Comparison of ENCODE assay signal across 8 cellular contexts in genomic region chr15:45185903-45186770, GRCh38. TPM values are rescaled to one million over a fixed set of nuclear protein-coding genes. Genes with fewer than 3 reads are reported as not detected.
DNase-seq lines count a peak whose midpoint lies in the region; ATAC-seq lines count a peak whose summit lies in the region.
"Had no signal": no experiment of that assay in that cellular context is flagged by ENCODE, and none has a peak within 500 bp of the region (broad histone marks: within the 10 kb centered on the region; RNA-seq: fewer than 3 reads in every experiment).

No MANE protein-coding gene starts in this region.

- no peak for ATAC-seq in activated naive CD8-positive, alpha-beta T cell treated with anti-CD3 and anti-CD28 coated beads, Interleukin-2, amount 10 ng/mL, durations not matched to agents 7 days and 5 days (ENCODE audit: low read depth)
- ATAC-seq in stimulated activated naive B cell treated with anti-CD40 and anti-IgM and Interleukin-4, amounts not matched to agents 10 μg/mL and 1 μg/mL and 100 μg/mL, for 72 hours (replicated peaks): no peak
- no peak for ATAC-seq in GM21447 (IDR thresholded peaks at IDR 0.05; ENCODE audit: unreplicated experiment)
- ATAC-seq in HG03045 (IDR thresholded peaks at IDR 0.05; ENCODE audit: unreplicated experiment): no peak
- ATAC-seq: activated naive CD4-positive, alpha-beta T cell treated with anti-CD3 and anti-CD28 coated beads, Interleukin-2, amount 50 U/mL, for 72 hours had no signal

- H3K4me1 ChIP-seq in HAP-1: peaks cover 15% of the 10 kb centered on the region

- no peaks in the 10 kb centered on the region for H3K27me3 ChIP-seq in HAP-1 (ENCODE audit: low read depth)

- H3K36me3 Mint-ChIP-seq in activated naive CD8-positive, alpha-beta T cell treated with anti-CD3 and anti-CD28 coated beads, Interleukin-2, amount 10 ng/mL, durations not matched to agents 7 days and 5 days: no peaks in the 10 kb centered on the region
- H3K36me3 Mint-ChIP-seq in immature natural killer cell: peaks cover 0 to 10% (median 7%) of the 10 kb centered on the region in 3 donors
- peaks cover 12 to 16% of the 10 kb centered on the region in 2 donors for H3K36me3 Mint-ChIP-seq in stimulated activated naive B cell treated with anti-CD40 and anti-IgM and Interleukin-4, amounts not matched to agents 10 μg/mL and 1 μg/mL and 100 μg/mL, for 72 hours
- H3K36me3 Mint-ChIP-seq: activated naive CD4-positive, alpha-beta T cell treated with anti-CD3 and anti-CD28 coated beads, Interleukin-2, amount 50 U/mL, for 72 hours had no signal

- no peaks in the 10 kb centered on the region for H3K36me3 ChIP-seq in HAP-1 (replicated peaks)

- POLR2A ChIA-PET in activated naive CD8-positive, alpha-beta T cell treated with anti-CD3 and anti-CD28 coated beads, Interleukin-2, amount 10 ng/mL, durations not matched to agents 7 days and 5 days (lab: Charles Lee): interaction anchor here (0.9 to 1.5 kb wide), 3 partner anchors 12 to 31 kb away, joined by 3 to 5 read pairs (median 3); no protein-coding TSS in a partner anchor

- H3K27ac Mint-ChIP-seq in activated naive CD8-positive, alpha-beta T cell treated with anti-CD3 and anti-CD28 coated beads, Interleukin-2, amount 10 ng/mL, durations not matched to agents 7 days and 5 days: no peak overlapping the region
- H3K27ac Mint-ChIP-seq in immature natural killer cell: peak overlapping the region in 1 of 6 donors; percentile 52
- peak overlapping the region; percentile 94 for H3K27ac Mint-ChIP-seq in stimulated activated naive B cell treated with anti-CD40 and anti-IgM and Interleukin-4, amounts not matched to agents 10 μg/mL and 1 μg/mL and 100 μg/mL, for 72 hours

- peak overlapping the region; percentile 45 for H3K4me3 ChIP-seq in HAP-1

- no peaks in the 10 kb centered on the region for H3K9me3 Mint-ChIP-seq in activated naive CD8-positive, alpha-beta T cell treated with anti-CD3 and anti-CD28 coated beads, Interleukin-2, amount 10 ng/mL, durations not matched to agents 7 days and 5 days
- no peaks in the 10 kb centered on the region for H3K9me3 Mint-ChIP-seq in immature natural killer cell
- H3K9me3 Mint-ChIP-seq in stimulated activated naive B cell treated with anti-CD40 and anti-IgM and Interleukin-4, amounts not matched to agents 10 μg/mL and 1 μg/mL and 100 μg/mL, for 72 hours: no peaks in the 10 kb centered on the region
- H3K9me3 Mint-ChIP-seq: activated naive CD4-positive, alpha-beta T cell treated with anti-CD3 and anti-CD28 coated beads, Interleukin-2, amount 50 U/mL, for 72 hours had no signal

- H3K9me3 ChIP-seq in HAP-1: no peaks in the 10 kb centered on the region

- H3K27me3 Mint-ChIP-seq in activated naive CD8-positive, alpha-beta T cell treated with anti-CD3 and anti-CD28 coated beads, Interleukin-2, amount 10 ng/mL, durations not matched to agents 7 days and 5 days: peaks cover 12% of the 10 kb centered on the region
- H3K27me3 Mint-ChIP-seq in immature natural killer cell (ENCODE audit: low read depth in 3 of 3): peaks cover 7 to 14% (median 14%) of the 10 kb centered on the region in 3 donors
- no peaks in the 10 kb centered on the region for H3K27me3 Mint-ChIP-seq in stimulated activated naive B cell treated with anti-CD40 and anti-IgM and Interleukin-4, amounts not matched to agents 10 μg/mL and 1 μg/mL and 100 μg/mL, for 72 hours

- peak overlapping the region; percentile 77 for H3K4me3 Mint-ChIP-seq in activated naive CD8-positive, alpha-beta T cell treated with anti-CD3 and anti-CD28 coated beads, Interleukin-2, amount 10 ng/mL, durations not matched to agents 7 days and 5 days
- peak overlapping the region; percentile 74 to 85 (median 80) for H3K4me3 Mint-ChIP-seq in immature natural killer cell
- peak overlapping the region; percentile 87 to 92 for H3K4me3 Mint-ChIP-seq in stimulated activated naive B cell treated with anti-CD40 and anti-IgM and Interleukin-4, amounts not matched to agents 10 μg/mL and 1 μg/mL and 100 μg/mL, for 72 hours

- H3K4me1 Mint-ChIP-seq in activated naive CD8-positive, alpha-beta T cell treated with anti-CD3 and anti-CD28 coated beads, Interleukin-2, amount 10 ng/mL, durations not matched to agents 7 days and 5 days: peaks cover 12% of the 10 kb centered on the region
- peaks cover 22 to 27% of the 10 kb centered on the region in 2 donors for H3K4me1 Mint-ChIP-seq in immature natural killer cell
- H3K4me1 Mint-ChIP-seq in stimulated activated naive B cell treated with anti-CD40 and anti-IgM and Interleukin-4, amounts not matched to agents 10 μg/mL and 1 μg/mL and 100 μg/mL, for 72 hours: peaks cover 44 to 58% of the 10 kb centered on the region in 2 donors

- DNase-seq in HAP-1 (ENCODE audit: low spot score in 2 of 2): no peak
- no peak for DNase-seq in activated naive CD8-positive, alpha-beta T cell treated with anti-CD3 and anti-CD28 coated beads, Interleukin-2, amount 10 ng/mL, durations not matched to agents 7 days and 5 days
- DNase-seq in immature natural killer cell: no peak
- DNase-seq in stimulated activated naive B cell treated with anti-CD40 and anti-IgM and Interleukin-4, amounts not matched to agents 10 μg/mL and 1 μg/mL and 100 μg/mL, for 72 hours: no peak
- DNase-seq in iPS-NIHi11 (ENCODE audit: low spot score): no peak

- in situ Hi-C loops in HAP-1 (cut with MboI; ENCODE audit: low sequenced_read_pairs): no loop called here

RNA-seq across cellular contexts. Expression of gene SHF, which starts 1.6 kb away (rescaled TPM):
- total RNA-seq in activated naive CD8-positive, alpha-beta T cell treated with anti-CD3 and anti-CD28 coated beads, Interleukin-2, amount 10 ng/mL, durations not matched to agents 7 days and 5 days: 1 to 10 TPM; 2.1 to 2.3 TPM
- 1 to 10 TPM in 2 of 3 donors, under 1 TPM in 1; 0.76 to 2.0 (median 1.9) TPM for polyA plus RNA-seq in immature natural killer cell

RNA-seq across cellular contexts. Expression of gene DUOX1, which starts 56.3 kb away (rescaled TPM):
- not detected for total RNA-seq in activated naive CD8-positive, alpha-beta T cell treated with anti-CD3 and anti-CD28 coated beads, Interleukin-2, amount 10 ng/mL, durations not matched to agents 7 days and 5 days
- polyA plus RNA-seq in immature natural killer cell: 1 to 10 TPM in 1 of 3 donors, under 1 TPM in 2; 0.32 to 3.4 (median 0.43) TPM

RNA-seq across cellular contexts. Expression of gene DUOXA1, which starts 56.5 kb away (rescaled TPM):
- total RNA-seq in activated naive CD8-positive, alpha-beta T cell treated with anti-CD3 and anti-CD28 coated beads, Interleukin-2, amount 10 ng/mL, durations not matched to agents 7 days and 5 days: under 1 TPM in 1 of 2 experiments, not detected in 1; 0.68 TPM
- polyA plus RNA-seq in immature natural killer cell: not detected
